21 cellular contexts compared by ENCODE assay signal in genomic region chr12:55912908-55913307, GRCh38. TPM values are rescaled to one million over a fixed set of nuclear protein-coding genes. Genes with fewer than 3 reads are reported as not detected.
A peak's percentile ranks its signal among the peaks of the same experiment; 100 is the strongest.
DNase-seq lines count a peak whose midpoint lies in the region; ATAC-seq, FAIRE-seq and TF ChIP-seq lines count a peak whose summit lies in the region.
"Had no signal": no experiment of that assay in that cellular context is flagged by ENCODE, and none has a peak within 500 bp of the region (broad histone marks: within the 10 kb centered on the region; RNA-seq: fewer than 3 reads in every experiment).

No MANE protein-coding gene starts in this region.

- H3K4me3 Mint-ChIP-seq in stimulated activated memory B cell treated with anti-CD40 and anti-IgM and Interleukin-4, amounts not matched to agents 10 μg/mL and 1 μg/mL and 100 μg/mL, for 72 hours = no peak overlapping the region
- no peak overlapping the region for H3K4me3 Mint-ChIP-seq in CD4-positive, alpha-beta memory T cell
- H3K4me3 Mint-ChIP-seq: B cell; CD8-positive, alpha-beta memory T cell had no signal

- POLR2A ChIA-PET in RWPE1 (lab: Yijun Ruan, JAX; ENCODE audit: low non-redundant PET) = no interaction called here
- POLR2A ChIA-PET in K562 (lab: Yijun Ruan, JAX) = no interaction called here
- POLR2A ChIA-PET in CD4-positive, alpha-beta memory T cell (lab: Charles Lee; ENCODE audit: partially characterized antibody) = interaction anchor here (47.8 kb wide), 1 partner anchor 31 kb away, joined by 1214 read pairs; the partner anchor contains the start of genes DGKA and PYM1

- H3K9ac ChIP-seq in K562 (ENCODE audit: insufficient read depth in 1 of 2, low read depth in 2 of 2, low read length in 2 of 2) = no peak overlapping the region
- H3K9ac ChIP-seq: GM23248 had no signal

- H4K20me1 ChIP-seq in K562 (replicated peaks; ENCODE audit: control insufficient read depth, insufficient read depth, low read length) = no peaks in the 10 kb centered on the region

- no peak overlapping the region for H3K4me2 ChIP-seq in K562 (ENCODE audit: insufficient read depth, low read length)

- no TSS peak for BruUV-seq in K562 (replicated peaks; lab: Mats Ljungman, UMichigan)

- ATAC-seq in K562 (no peak), HG02571 (IDR thresholded peaks at IDR 0.05; ENCODE audit: unreplicated experiment) (no peak), HG02759 (IDR thresholded peaks at IDR 0.05; ENCODE audit: unreplicated experiment) (no peak)
- ATAC-seq in stimulated activated memory B cell treated with anti-CD40 and anti-IgM and Interleukin-4, amounts not matched to agents 10 μg/mL and 1 μg/mL and 100 μg/mL, for 72 hours = no peak
- ATAC-seq: GM12878 had no signal

- no peak overlapping the region for H3K4me3 ChIP-seq in left ventricle myocardium inferior
- no peak overlapping the region for H3K4me3 ChIP-seq in right atrium auricular region
- H3K4me3 ChIP-seq in K562 = no peak overlapping the region
- no peak overlapping the region for H3K4me3 ChIP-seq in CD4-positive, alpha-beta memory T cell (ENCODE audit: low read length in 2 of 2)
- H3K4me3 ChIP-seq: GM12878, GM23248, SJCRH30 had no signal

- H3K9me3 Mint-ChIP-seq in stimulated activated memory B cell treated with anti-CD40 and anti-IgM and Interleukin-4, amounts not matched to agents 10 μg/mL and 1 μg/mL and 100 μg/mL, for 72 hours = no peaks in the 10 kb centered on the region
- H3K9me3 Mint-ChIP-seq in CD4-positive, alpha-beta memory T cell = peaks cover 0 to 3% (median 0%) of the 10 kb centered on the region in 8 donors
- H3K9me3 Mint-ChIP-seq: CD8-positive, alpha-beta memory T cell had no signal

- TF ChIP-seq EP300 in K562 (IDR thresholded peaks at IDR 0.05; ENCODE audit: low read length) = no peak

- H2AFZ ChIP-seq in K562 (ENCODE audit: low read depth, low read length) = no peak overlapping the region
- H2AFZ ChIP-seq: GM23248 had no signal

- DNase-seq in left ventricle myocardium inferior = no peak
- DNase-seq in right atrium auricular region (ENCODE audit: low spot score) = no peak
- no peak for DNase-seq in RWPE1 (ENCODE audit: low spot score)
- no peak for DNase-seq in K562 (ENCODE audit: extremely low read depth in 1 of 4, low spot score in 3 of 4)
- no peak for DNase-seq in CD4-positive, alpha-beta memory T cell
- DNase-seq: CD8-positive, alpha-beta memory T cell; GDM1; GM23248; KBM-7; NCI-H1436; NCI-H2029; NCI-H2171 treated with DMSO at 0.1 percent for 48 hours; NCI-H446 treated with DMSO at 0.1 percent for 48 hours; NCI-H748 treated with DMSO at 0.1 percent for 48 hours; RPMI8226; SJCRH30 had no signal

- in situ Hi-C loops in K562 (cut with MboI) = no loop called here

- H3K36me3 Mint-ChIP-seq in stimulated activated memory B cell treated with anti-CD40 and anti-IgM and Interleukin-4, amounts not matched to agents 10 μg/mL and 1 μg/mL and 100 μg/mL, for 72 hours = peaks cover 48% of the 10 kb centered on the region
- H3K36me3 Mint-ChIP-seq in CD4-positive, alpha-beta memory T cell = peaks cover 15 to 34% of the 10 kb centered on the region in 2 donors

- peaks cover 44% of the 10 kb centered on the region for H3K79me2 ChIP-seq in K562 (ENCODE audit: control insufficient read depth, insufficient read depth, low read length)

- H3K27ac Mint-ChIP-seq in stimulated activated memory B cell treated with anti-CD40 and anti-IgM and Interleukin-4, amounts not matched to agents 10 μg/mL and 1 μg/mL and 100 μg/mL, for 72 hours = peak overlapping the region; percentile 83
- H3K27ac Mint-ChIP-seq in CD4-positive, alpha-beta memory T cell = peak overlapping the region in 3 of 7 donors; percentile 6 to 63 (median 43)
- H3K27ac Mint-ChIP-seq: B cell had no signal

- peaks cover 39% of the 10 kb centered on the region for H3K4me1 ChIP-seq in left ventricle myocardium inferior
- H3K4me1 ChIP-seq in right atrium auricular region = peaks cover 0 to 12% of the 10 kb centered on the region in 2 donors
- H3K4me1 ChIP-seq in K562 (replicated peaks in 1 of 2; ENCODE audit: control insufficient read depth in 2 of 2, insufficient read depth in 2 of 2, low read length in 2 of 2) = peaks cover 3 to 17% of the 10 kb centered on the region in 2 experiments
- peaks cover 31% of the 10 kb centered on the region for H3K4me1 ChIP-seq in CD4-positive, alpha-beta memory T cell (ENCODE audit: insufficient read depth, low read length)
- H3K4me1 ChIP-seq: SJCRH30 had no signal

- no peak for FAIRE-seq in K562 (lab: Jason Lieb, UNC)
- FAIRE-seq: GM12878 had no signal

- H3K27ac ChIP-seq in left ventricle myocardium inferior (replicated peaks) = peak overlapping the region; percentile 28
- H3K27ac ChIP-seq in right atrium auricular region = no peak overlapping the region
- peak overlapping the region; percentile 16 for H3K27ac ChIP-seq in RWPE1
- no peak overlapping the region for H3K27ac ChIP-seq in K562 (ENCODE audit: extremely low read depth, low read depth, low read length)
- no peak overlapping the region for H3K27ac ChIP-seq in CD4-positive, alpha-beta memory T cell (ENCODE audit: low read depth, low read length)
- H3K27ac ChIP-seq: GM23248, SJCRH30 had no signal

- H3K9me3 ChIP-seq in left ventricle myocardium inferior (replicated peaks) (no peaks in the 10 kb centered on the region), right atrium auricular region (no peaks in the 10 kb centered on the region), K562 (replicated peaks; ENCODE audit: control insufficient read depth, insufficient read depth, low read depth, low read length) (no peaks in the 10 kb centered on the region)
- no peaks in the 10 kb centered on the region for H3K9me3 ChIP-seq in CD4-positive, alpha-beta memory T cell (ENCODE audit: control insufficient read depth in 1 of 2, low read length in 2 of 2)
- H3K9me3 ChIP-seq: SJCRH30 had no signal

- H3K27me3 ChIP-seq in left ventricle myocardium inferior (ENCODE audit: low read depth) (no peaks in the 10 kb centered on the region), right atrium auricular region (no peaks in the 10 kb centered on the region), K562 (ENCODE audit: control insufficient read depth in 2 of 2, insufficient read depth in 2 of 2, low read length in 2 of 2) (no peaks in the 10 kb centered on the region)
- no peaks in the 10 kb centered on the region for H3K27me3 ChIP-seq in CD4-positive, alpha-beta memory T cell (ENCODE audit: insufficient read depth, low read length)
- H3K27me3 ChIP-seq: SJCRH30 had no signal

- no peak for TF ChIP-seq RAD21 in K562 (CRISPR knock-in tag; conservative IDR thresholded peaks at IDR 0.05 in 1 of 2, IDR thresholded peaks at IDR 0.05 in 1 of 2)

- 87% methylated on average over 2 of the region's 4 CpGs for WGBS in K562 (ENCODE audit: insufficient coverage, low coverage, missing lambda C conversion rate)

- no peaks in the 10 kb centered on the region for H3K27me3 Mint-ChIP-seq in stimulated activated memory B cell treated with anti-CD40 and anti-IgM and Interleukin-4, amounts not matched to agents 10 μg/mL and 1 μg/mL and 100 μg/mL, for 72 hours
- H3K27me3 Mint-ChIP-seq in CD4-positive, alpha-beta memory T cell = no peaks in the 10 kb centered on the region
- H3K27me3 Mint-ChIP-seq: B cell had no signal

- H3K9me1 ChIP-seq in K562 (ENCODE audit: control insufficient read depth, insufficient read depth, low read length) = no peaks in the 10 kb centered on the region

- CTCF ChIA-PET in RWPE1 (lab: Yijun Ruan, JAX) (no interaction called here), K562 (lab: Yijun Ruan, JAX; ENCODE audit: low intra/inter-chr PET ratio) (no interaction called here)
- CTCF ChIA-PET in CD4-positive, alpha-beta memory T cell (lab: Charles Lee; ENCODE audit: partially characterized antibody) = interaction anchor here (1.7 kb wide), 1 partner anchor 28 kb away, joined by 6 read pairs; no protein-coding TSS in a partner anchor

- intact Hi-C loops in left ventricle myocardium inferior (cut with micrococcal nuclease) (no loop called here), K562 (cut with micrococcal nuclease) (no loop called here)
- intact Hi-C loops in CD4-positive, alpha-beta memory T cell (cut with micrococcal nuclease) = no loop called here

- no peak for TF ChIP-seq POLR2A in K562 (conservative IDR thresholded peaks at IDR 0.05)

- H3K36me3 ChIP-seq in left ventricle myocardium inferior = peaks cover 6% of the 10 kb centered on the region
- peaks cover 4% of the 10 kb centered on the region for H3K36me3 ChIP-seq in right atrium auricular region
- peaks cover 21% of the 10 kb centered on the region for H3K36me3 ChIP-seq in K562 (ENCODE audit: control insufficient read depth, insufficient read depth, low read length)
- peaks cover 4% of the 10 kb centered on the region for H3K36me3 ChIP-seq in CD4-positive, alpha-beta memory T cell (ENCODE audit: insufficient read depth, low read length)

- H3K4me1 Mint-ChIP-seq in stimulated activated memory B cell treated with anti-CD40 and anti-IgM and Interleukin-4, amounts not matched to agents 10 μg/mL and 1 μg/mL and 100 μg/mL, for 72 hours = peaks cover 46% of the 10 kb centered on the region
- peaks cover 27 to 43% (median 39%) of the 10 kb centered on the region in 4 donors for H3K4me1 Mint-ChIP-seq in CD4-positive, alpha-beta memory T cell

- TF ChIP-seq CTCF in left ventricle myocardium inferior (IDR thresholded peaks at IDR 0.05; ENCODE audit: borderline replicate concordance) (no peak), right atrium auricular region (IDR thresholded peaks at IDR 0.05) (no peak), RWPE1 (conservative IDR thresholded peaks at IDR 0.05; ENCODE audit: low read depth) (no peak), K562 (IDR thresholded peaks at IDR 0.05 in 2 of 3, conservative IDR thresholded peaks at IDR 0.05 in 1 of 3; ENCODE audit: insufficient read depth in 2 of 3, low read depth in 1 of 3, low read length in 3 of 3) (no peak)

RNA-seq across cellular contexts. Expression of gene PYM1, which starts 14.8 kb away (rescaled TPM):
- 14.8 TPM for total RNA-seq in left ventricle myocardium inferior
- 10 to 100 TPM; 17.6 to 20.6 TPM for total RNA-seq in right atrium auricular region
- 38.0 and 56.0 TPM in 2 replicates for total RNA-seq in K562 (2011; cell fraction: chromatin; rRNA removed; ENCODE audit: low replicate concordance)
- 18.8 and 25.0 TPM in 2 replicates for total RNA-seq in K562 (2011; cell fraction: nucleolus; rRNA removed)
- 39.9 and 61.8 TPM in 2 replicates for total RNA-seq in K562 (2011; cell fraction: nucleoplasm; rRNA removed)
- 45.0 and 52.8 TPM in 2 replicates for total RNA-seq in K562 (2014; rRNA removed)
- 32.6 and 33.1 TPM in 2 replicates for total RNA-seq in K562 (2014; rRNA removed; fragmentation: Illumina TruSeq; extraction: Trizol)
- 30.8 and 34.1 TPM in 2 replicates for total RNA-seq in K562 (2015; rRNA removed; fragmentation: Illumina TruSeq; extraction: Trizol)
- 31.2 and 32.4 TPM in 2 replicates for total RNA-seq in K562 (2021)
- 39.1 and 43.2 TPM in 2 replicates for polyA plus RNA-seq in K562 (2011; rRNA removed)
- 25.0 and 32.4 TPM in 2 replicates for polyA plus RNA-seq in K562 (2011; cell fraction: cytosol; rRNA removed)
- 15.6 and 20.7 TPM in 2 replicates for polyA plus RNA-seq in K562 (2011; cell fraction: nucleus; rRNA removed)
- polyA plus RNA-seq in K562 (2012) = 33.1 and 34.2 TPM in 2 replicates
- 36.0 and 37.7 TPM in 2 replicates for polyA plus RNA-seq in K562 (2014; fragmentation: Illumina TruSeq; extraction: Trizol)
- polyA plus RNA-seq in K562 (2014; fragmentation: Nextera tagmentation; extraction: Ambion mirVana) = 10 to 100 TPM; 29.0 to 32.6 TPM
- polyA plus RNA-seq in K562 (2014; rRNA removed) = 46.3 and 51.3 TPM in 2 replicates
- polyA minus RNA-seq in K562 (2011; rRNA and poly(A)+ RNA removed) = 18.3 and 18.9 TPM in 2 replicates
- 12.5 and 12.7 TPM in 2 replicates for polyA minus RNA-seq in K562 (2011; cell fraction: cytosol; rRNA and poly(A)+ RNA removed)
- polyA minus RNA-seq in K562 (2011; cell fraction: nucleus; rRNA and poly(A)+ RNA removed) = 7.0 and 13.3 TPM in 2 replicates
- total RNA-seq in CD4-positive, alpha-beta memory T cell = 10 to 100 TPM; 35.7 to 39.3 TPM
- polyA plus RNA-seq in CD4-positive, alpha-beta memory T cell = 10 to 100 TPM; 75.1 to 86.9 TPM

RNA-seq across cellular contexts. Expression of gene DGKA, which starts 18.1 kb away (rescaled TPM):
- total RNA-seq in left ventricle myocardium inferior (6.5 TPM), right atrium auricular region (10 to 100 TPM in 1 of 2 donors, 1 to 10 TPM in 1; 7.3 to 22.8 TPM), K562 (2014; rRNA removed) (6.2 and 7.6 TPM in 2 replicates), K562 (2014; rRNA removed; fragmentation: Illumina TruSeq; extraction: Trizol) (8.2 and 8.4 TPM in 2 replicates), K562 (2015; rRNA removed; fragmentation: Illumina TruSeq; extraction: Trizol) (5.3 and 6.0 TPM in 2 replicates), K562 (2021) (11.0 and 11.1 TPM in 2 replicates)
- total RNA-seq in K562 (2011; cell fraction: chromatin; rRNA removed; ENCODE audit: low replicate concordance) = 62.2 and 79.1 TPM in 2 replicates
- 35.8 and 47.0 TPM in 2 replicates for total RNA-seq in K562 (2011; cell fraction: nucleolus; rRNA removed)
- 36.1 and 38.3 TPM in 2 replicates for total RNA-seq in K562 (2011; cell fraction: nucleoplasm; rRNA removed)
- polyA plus RNA-seq in K562 (2011; rRNA removed) (5.8 and 10.7 TPM in 2 replicates), K562 (2014; fragmentation: Illumina TruSeq; extraction: Trizol) (9.3 and 10.1 TPM in 2 replicates), K562 (2014; fragmentation: Nextera tagmentation; extraction: Ambion mirVana) (1 to 10 TPM; 3.4 to 4.7 TPM), K562 (2014; rRNA removed) (12.4 and 13.8 TPM in 2 replicates)
- 5.8 and 7.2 TPM in 2 replicates for polyA plus RNA-seq in K562 (2011; cell fraction: cytosol; rRNA removed)
- 71.2 and 80.8 TPM in 2 replicates for polyA plus RNA-seq in K562 (2011; cell fraction: nucleus; rRNA removed)
- polyA plus RNA-seq in K562 (2012) = 9.1 and 13.8 TPM in 2 replicates
- polyA minus RNA-seq in K562 (2011; rRNA and poly(A)+ RNA removed) = 11.4 and 13.3 TPM in 2 replicates
- 9.3 and 12.8 TPM in 2 replicates for polyA minus RNA-seq in K562 (2011; cell fraction: cytosol; rRNA and poly(A)+ RNA removed)
- 14.4 and 33.1 TPM in 2 replicates for polyA minus RNA-seq in K562 (2011; cell fraction: nucleus; rRNA and poly(A)+ RNA removed)
- 1,000 to 10,000 TPM; 1,301 to 1,410 TPM for total RNA-seq in CD4-positive, alpha-beta memory T cell
- polyA plus RNA-seq in CD4-positive, alpha-beta memory T cell = 100 to 1,000 TPM; 195 to 493 TPM

RNA-seq across cellular contexts. Expression of gene PMEL, which starts 52.9 kb away (rescaled TPM):
- total RNA-seq in left ventricle myocardium inferior = 0.16 TPM
- total RNA-seq in right atrium auricular region = 1 to 10 TPM in 1 of 2 donors, under 1 TPM in 1; 0.67 to 1.1 TPM
- 2.5 and 8.4 TPM in 2 replicates for total RNA-seq in K562 (2011; cell fraction: chromatin; rRNA removed; ENCODE audit: low replicate concordance)
- total RNA-seq in K562 (2011; cell fraction: nucleolus; rRNA removed) = 3.4 and 4.2 TPM in 2 replicates
- total RNA-seq in K562 (2011; cell fraction: nucleoplasm; rRNA removed) = 5.3 and 6.1 TPM in 2 replicates
- total RNA-seq in K562 (2014; rRNA removed) = 0.36 and 0.78 TPM in 2 replicates
- 0.96 and 1.1 TPM in 2 replicates for total RNA-seq in K562 (2014; rRNA removed; fragmentation: Illumina TruSeq; extraction: Trizol)
- 0.54 and 0.72 TPM in 2 replicates for total RNA-seq in K562 (2015; rRNA removed; fragmentation: Illumina TruSeq; extraction: Trizol)
- total RNA-seq in K562 (2021) = 0.96 and 0.98 TPM in 2 replicates
- 2.0 and 2.8 TPM in 2 replicates for polyA plus RNA-seq in K562 (2011; rRNA removed)
- polyA plus RNA-seq in K562 (2011; cell fraction: cytosol; rRNA removed) = 2.1 and 2.8 TPM in 2 replicates
- polyA plus RNA-seq in K562 (2011; cell fraction: nucleus; rRNA removed) = 9.6 and 10.1 TPM in 2 replicates
- 0.81 and 1.9 TPM in 2 replicates for polyA plus RNA-seq in K562 (2012)
- polyA plus RNA-seq in K562 (2014; fragmentation: Illumina TruSeq; extraction: Trizol) = 1.4 and 1.9 TPM in 2 replicates
- under 1 TPM; 0.39 to 0.68 TPM for polyA plus RNA-seq in K562 (2014; fragmentation: Nextera tagmentation; extraction: Ambion mirVana)
- 1.1 and 2.5 TPM in 2 replicates for polyA plus RNA-seq in K562 (2014; rRNA removed)
- polyA minus RNA-seq in K562 (2011; rRNA and poly(A)+ RNA removed) = 1.5 and 1.6 TPM in 2 replicates
- not detected in 2 replicates for polyA minus RNA-seq in K562 (2011; cell fraction: cytosol; rRNA and poly(A)+ RNA removed)
- polyA minus RNA-seq in K562 (2011; cell fraction: nucleus; rRNA and poly(A)+ RNA removed) = 1.2 and 1.6 TPM in 2 replicates
- total RNA-seq in CD4-positive, alpha-beta memory T cell = not detected
- polyA plus RNA-seq in CD4-positive, alpha-beta memory T cell = not detected
- polyA plus RNA-seq: CD8-positive, alpha-beta memory T cell had no signal

RNA-seq across cellular contexts. Expression of gene CDK2, which starts 53.7 kb away (rescaled TPM):
- total RNA-seq in left ventricle myocardium inferior (7.3 TPM), right atrium auricular region (10 to 100 TPM in 1 of 2 donors, 1 to 10 TPM in 1; 5.4 to 13.8 TPM), K562 (2014; rRNA removed) (83.6 and 101 TPM in 2 replicates), K562 (2014; rRNA removed; fragmentation: Illumina TruSeq; extraction: Trizol) (96.5 and 116 TPM in 2 replicates), K562 (2015; rRNA removed; fragmentation: Illumina TruSeq; extraction: Trizol) (106 and 111 TPM in 2 replicates), K562 (2021) (110 and 133 TPM in 2 replicates)
- 59.4 and 105 TPM in 2 replicates for total RNA-seq in K562 (2011; cell fraction: chromatin; rRNA removed; ENCODE audit: low replicate concordance)
- 83.6 and 91.2 TPM in 2 replicates for total RNA-seq in K562 (2011; cell fraction: nucleolus; rRNA removed)
- 82.4 and 85.6 TPM in 2 replicates for total RNA-seq in K562 (2011; cell fraction: nucleoplasm; rRNA removed)
- polyA plus RNA-seq in K562 (2011; rRNA removed) (200 and 213 TPM in 2 replicates), K562 (2014; fragmentation: Illumina TruSeq; extraction: Trizol) (129 and 166 TPM in 2 replicates), K562 (2014; fragmentation: Nextera tagmentation; extraction: Ambion mirVana) (10 to 100 TPM; 17.4 to 26.4 TPM), K562 (2014; rRNA removed) (109 and 114 TPM in 2 replicates)
- 130 and 203 TPM in 2 replicates for polyA plus RNA-seq in K562 (2011; cell fraction: cytosol; rRNA removed)
- 271 and 421 TPM in 2 replicates for polyA plus RNA-seq in K562 (2011; cell fraction: nucleus; rRNA removed)
- 106 and 139 TPM in 2 replicates for polyA plus RNA-seq in K562 (2012)
- polyA minus RNA-seq in K562 (2011; rRNA and poly(A)+ RNA removed) = 58.7 and 86.0 TPM in 2 replicates
- polyA minus RNA-seq in K562 (2011; cell fraction: cytosol; rRNA and poly(A)+ RNA removed) = 48.2 and 82.6 TPM in 2 replicates
- polyA minus RNA-seq in K562 (2011; cell fraction: nucleus; rRNA and poly(A)+ RNA removed) = 31.2 and 44.9 TPM in 2 replicates
- 10 to 100 TPM; 17.5 to 21.5 TPM for total RNA-seq in CD4-positive, alpha-beta memory T cell
- polyA plus RNA-seq in CD4-positive, alpha-beta memory T cell = 1 to 10 TPM; 4.7 to 5.7 TPM

Comparison
In these comparisons a context has a peak if more than half of its experiments do, and no peak if none do; other contexts are left out.
1. H3K27ac ChIP-seq: peak in left ventricle myocardium inferior (single experiment) and RWPE1 (single experiment); none in right atrium auricular region (0 of 2), K562 (single experiment) and CD4-positive, alpha-beta memory T cell (single experiment).
2. RNA of gene DGKA, which starts 18.1 kb away (total RNA-seq): 1,301 to 1,410 TPM in CD4-positive, alpha-beta memory T cell; 7.3 to 22.8 TPM in right atrium auricular region, 5.3 to 79.1 TPM in K562 and 6.5 TPM in left ventricle myocardium inferior (single experiment); every median in the first group is over 10 times any median in the second.